In the genomic region with DNA sequence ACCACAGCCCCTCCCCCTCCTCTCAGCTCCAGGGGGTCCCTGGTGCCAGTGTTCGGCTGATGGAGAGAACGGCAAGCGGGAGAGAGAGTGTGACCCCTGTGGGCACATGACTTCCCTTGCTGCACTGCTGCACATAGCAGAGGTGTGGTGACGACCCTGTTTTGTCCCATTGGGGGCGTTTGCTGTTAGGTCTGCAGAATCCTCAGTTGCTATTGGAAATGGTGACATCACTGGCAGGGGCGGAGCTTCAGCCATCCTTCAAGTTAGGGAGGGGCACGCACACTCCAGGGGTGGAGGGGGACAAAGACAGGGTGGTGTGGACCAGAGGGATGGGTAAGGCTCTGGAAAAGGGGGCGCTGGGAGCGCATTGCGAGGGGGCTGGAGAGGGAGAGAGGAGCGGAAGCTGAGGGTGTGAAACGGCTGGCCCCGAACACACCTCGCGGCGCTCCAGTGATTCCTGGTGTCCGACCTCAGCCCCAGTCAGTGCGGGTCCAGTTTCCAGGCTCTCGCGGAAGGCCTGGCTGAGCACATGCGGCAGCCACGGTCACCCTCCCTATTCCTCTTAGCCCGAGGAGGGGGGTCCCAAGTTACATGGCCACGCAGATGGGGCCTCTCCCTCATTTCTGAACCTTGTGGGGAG, we compare ENCODE assay signal across 14 cellular contexts. TPM values are rescaled to one million over a fixed set of nuclear protein-coding genes. Genes with fewer than 3 reads are reported as not detected.
A peak's percentile ranks its signal among the peaks of the same experiment; 100 is the strongest.
DNase-seq lines count a peak whose midpoint lies in the region; ATAC-seq and TF ChIP-seq lines count a peak whose summit lies in the region.
"Had no signal": no experiment of that assay in that cellular context is flagged by ENCODE, and none has a peak within 500 bp of the region (broad histone marks: within the 10 kb centered on the region; RNA-seq: fewer than 3 reads in every experiment).

No MANE protein-coding gene starts in this region.

- peaks cover 5% of the 10 kb centered on the region for H3K4me1 Mint-ChIP-seq in activated CD8-positive, alpha-beta T cell treated with anti-CD3 and anti-CD28 coated beads for 36 hours (ENCODE audit: low read depth)
- H3K4me1 Mint-ChIP-seq in activated CD8-positive, alpha-beta T cell treated with anti-CD3 and anti-CD28 coated beads, Interleukin-2, amount 10 ng/mL, durations not matched to agents 7 days and 5 days (ENCODE audit: low read depth), result peaks cover 14% of the 10 kb centered on the region
- H3K4me1 Mint-ChIP-seq in brain (peaks cover 29% of the 10 kb centered on the region), T-helper 17 cell (peaks cover 4% of the 10 kb centered on the region)

- H3K9me3 Mint-ChIP-seq in activated CD8-positive, alpha-beta T cell treated with anti-CD3 and anti-CD28 coated beads for 36 hours, result no peaks in the 10 kb centered on the region
- no peaks in the 10 kb centered on the region for H3K9me3 Mint-ChIP-seq in activated CD8-positive, alpha-beta T cell treated with anti-CD3 and anti-CD28 coated beads, Interleukin-2, amount 10 ng/mL, durations not matched to agents 7 days and 5 days (ENCODE audit: insufficient read depth)
- H3K9me3 Mint-ChIP-seq in brain, result peaks cover 0 to 10% (median 0%) of the 10 kb centered on the region in 5 experiments
- H3K9me3 Mint-ChIP-seq: stimulated activated naive CD8-positive, alpha-beta T cell treated with anti-CD3 and anti-CD28 coated beads, Interleukin-15, amount 100 ng/mL, for 72 hours had no signal

- no peak for TF ChIP-seq CTCF in activated CD8-positive, alpha-beta T cell treated with anti-CD3 and anti-CD28 coated beads for 36 hours (IDR thresholded peaks at IDR 0.05)
- TF ChIP-seq CTCF in brain (conservative IDR thresholded peaks at IDR 0.05), result no peak

- H3K4me3 Mint-ChIP-seq in activated CD8-positive, alpha-beta T cell treated with anti-CD3 and anti-CD28 coated beads for 36 hours, result no peak overlapping the region
- H3K4me3 Mint-ChIP-seq in activated CD8-positive, alpha-beta T cell treated with anti-CD3 and anti-CD28 coated beads, Interleukin-2, amount 10 ng/mL, durations not matched to agents 7 days and 5 days, result no peak overlapping the region
- H3K4me3 Mint-ChIP-seq in brain (peak overlapping the region; percentile 48 to 87 (median 79)), T-helper 17 cell (no peak overlapping the region)

- intact Hi-C loops in activated CD8-positive, alpha-beta T cell treated with anti-CD3 and anti-CD28 coated beads for 36 hours (cut with micrococcal nuclease), result no loop called here

- CTCF ChIA-PET in activated CD8-positive, alpha-beta T cell treated with anti-CD3 and anti-CD28 coated beads for 36 hours (lab: Charles Lee), result interaction anchor here (0.8 to 1.2 kb wide), 3 partner anchors 21 to 99 kb away, joined by 3 read pairs; no protein-coding TSS in a partner anchor
- CTCF ChIA-PET in activated CD8-positive, alpha-beta T cell treated with anti-CD3 and anti-CD28 coated beads, Interleukin-2, amount 10 ng/mL, durations not matched to agents 7 days and 5 days (lab: Charles Lee), result interaction anchor here (1.6 kb wide), 1 partner anchor 99 kb away, joined by 3 read pairs; no protein-coding TSS in a partner anchor

- POLR2A ChIA-PET in activated CD8-positive, alpha-beta T cell treated with anti-CD3 and anti-CD28 coated beads for 36 hours (lab: Charles Lee), result interaction anchor here (1.1 to 2.0 kb wide), 3 partner anchors 9 to 56 kb away, joined by 3 to 5 read pairs (median 5); no protein-coding TSS in a partner anchor
- POLR2A ChIA-PET in activated CD8-positive, alpha-beta T cell treated with anti-CD3 and anti-CD28 coated beads, Interleukin-2, amount 10 ng/mL, durations not matched to agents 7 days and 5 days (lab: Charles Lee), result interaction anchor here (1.0 to 2.0 kb wide), 2 partner anchors 9 to 12 kb away, joined by 3 to 4 read pairs; no protein-coding TSS in a partner anchor

- peak; percentile 47 for ATAC-seq in activated CD8-positive, alpha-beta T cell treated with anti-CD3 and anti-CD28 coated beads for 36 hours
- no peak for ATAC-seq in activated CD8-positive, alpha-beta T cell treated with anti-CD3 and anti-CD28 coated beads, Interleukin-2, amount 10 ng/mL, durations not matched to agents 7 days and 5 days
- no peak for ATAC-seq in GM18867 (IDR thresholded peaks at IDR 0.05; ENCODE audit: unreplicated experiment)
- no peak for ATAC-seq in T-helper 17 cell

- peaks cover 58% of the 10 kb centered on the region for H3K27me3 Mint-ChIP-seq in activated CD8-positive, alpha-beta T cell treated with anti-CD3 and anti-CD28 coated beads for 36 hours
- H3K27me3 Mint-ChIP-seq in activated CD8-positive, alpha-beta T cell treated with anti-CD3 and anti-CD28 coated beads, Interleukin-2, amount 10 ng/mL, durations not matched to agents 7 days and 5 days (ENCODE audit: low read depth), result peaks cover 43% of the 10 kb centered on the region
- peaks cover 85% of the 10 kb centered on the region for H3K27me3 Mint-ChIP-seq in brain
- peaks cover 57% of the 10 kb centered on the region for H3K27me3 Mint-ChIP-seq in T-helper 17 cell

- no peak overlapping the region for H3K27ac Mint-ChIP-seq in activated CD8-positive, alpha-beta T cell treated with anti-CD3 and anti-CD28 coated beads for 36 hours
- no peak overlapping the region for H3K27ac Mint-ChIP-seq in activated CD8-positive, alpha-beta T cell treated with anti-CD3 and anti-CD28 coated beads, Interleukin-2, amount 10 ng/mL, durations not matched to agents 7 days and 5 days
- H3K27ac Mint-ChIP-seq in brain (peak overlapping the region in 4 of 5 experiments; percentile 75 to 98 (median 88)), T-helper 17 cell (no peak overlapping the region)
- H3K27ac Mint-ChIP-seq: stimulated activated naive CD8-positive, alpha-beta T cell treated with anti-CD3 and anti-CD28 coated beads, Interleukin-15, amount 100 ng/mL, for 72 hours had no signal

- no peaks in the 10 kb centered on the region for H3K36me3 Mint-ChIP-seq in activated CD8-positive, alpha-beta T cell treated with anti-CD3 and anti-CD28 coated beads for 36 hours (ENCODE audit: low read depth)
- H3K36me3 Mint-ChIP-seq in activated CD8-positive, alpha-beta T cell treated with anti-CD3 and anti-CD28 coated beads, Interleukin-2, amount 10 ng/mL, durations not matched to agents 7 days and 5 days (ENCODE audit: low read depth), result no peaks in the 10 kb centered on the region
- H3K36me3 Mint-ChIP-seq in brain (peaks cover 6% of the 10 kb centered on the region), T-helper 17 cell (ENCODE audit: low read depth) (peaks cover 8% of the 10 kb centered on the region)

- DNase-seq in activated CD8-positive, alpha-beta T cell treated with anti-CD3 and anti-CD28 coated beads for 36 hours, result peak; percentile 62
- DNase-seq in activated CD8-positive, alpha-beta T cell treated with anti-CD3 and anti-CD28 coated beads, Interleukin-2, amount 10 ng/mL, durations not matched to agents 7 days and 5 days, result no peak
- DNase-seq in NCI-H146 (lab: John Stamatoyannopoulos, UW) (peak; percentile 64), HuH-7 (ENCODE audit: low spot score) (no peak), T-helper 17 cell (no peak)
- peak; percentile 54 for DNase-seq in stimulated activated CD8-positive, alpha-beta memory T cell treated with anti-CD3 and anti-CD28 coated beads, Interleukin-4, amount 100 ng/mL, for 48 hours
- DNase-seq: activated gamma-delta T cell, colonic mucosa, left ventricle myocardium inferior had no signal

- peaks cover 2% of the 10 kb centered on the region for H3K9me3 ChIP-seq in T-helper 17 cell (ENCODE audit: control insufficient read depth, low read length, poor library complexity, severe bottlenecking)
- H3K9me3 ChIP-seq: colonic mucosa, left ventricle myocardium inferior had no signal

RNA-seq across cellular contexts. Expression of a gene that starts 0.8 kb away (rescaled TPM):
- total RNA-seq in activated CD8-positive, alpha-beta T cell treated with anti-CD3 and anti-CD28 coated beads for 36 hours, result not detected
- total RNA-seq in activated CD8-positive, alpha-beta T cell treated with anti-CD3 and anti-CD28 coated beads, Interleukin-2, amount 10 ng/mL, durations not matched to agents 7 days and 5 days, result not detected
- 81.8 TPM for polyA plus RNA-seq in brain (ENCODE audit: insufficient read depth, low read depth, low replicate concordance)
- not detected for total RNA-seq in T-helper 17 cell
- total RNA-seq: fibroblast of villous mesenchyme, left ventricle myocardium inferior, omental fat pad had no signal

RNA-seq across cellular contexts. Expression of a gene that starts 23.6 kb away (rescaled TPM):
- total RNA-seq in activated CD8-positive, alpha-beta T cell treated with anti-CD3 and anti-CD28 coated beads for 36 hours, result 100 to 1,000 TPM; 222 to 227 TPM
- total RNA-seq in activated CD8-positive, alpha-beta T cell treated with anti-CD3 and anti-CD28 coated beads, Interleukin-2, amount 10 ng/mL, durations not matched to agents 7 days and 5 days, result 100 to 1,000 TPM; 248 TPM
- polyA plus RNA-seq in brain (ENCODE audit: insufficient read depth, low read depth, low replicate concordance), result 107 TPM
- total RNA-seq in T-helper 17 cell, result 100 to 1,000 TPM; 270 to 311 TPM

RNA-seq across cellular contexts. Expression of a gene that starts 31.7 kb away (rescaled TPM):
- total RNA-seq in activated CD8-positive, alpha-beta T cell treated with anti-CD3 and anti-CD28 coated beads for 36 hours, result not detected
- not detected for total RNA-seq in activated CD8-positive, alpha-beta T cell treated with anti-CD3 and anti-CD28 coated beads, Interleukin-2, amount 10 ng/mL, durations not matched to agents 7 days and 5 days
- 0.80 TPM for polyA plus RNA-seq in brain (ENCODE audit: insufficient read depth, low read depth, low replicate concordance)
- total RNA-seq in T-helper 17 cell, result not detected
- total RNA-seq: fibroblast of villous mesenchyme, left ventricle myocardium inferior, omental fat pad had no signal

RNA-seq across cellular contexts. Expression of a gene that starts 33.7 kb away (rescaled TPM):
- not detected for total RNA-seq in activated CD8-positive, alpha-beta T cell treated with anti-CD3 and anti-CD28 coated beads for 36 hours
- total RNA-seq in activated CD8-positive, alpha-beta T cell treated with anti-CD3 and anti-CD28 coated beads, Interleukin-2, amount 10 ng/mL, durations not matched to agents 7 days and 5 days, result under 1 TPM; 0.29 to 0.32 TPM
- not detected for polyA plus RNA-seq in brain (ENCODE audit: insufficient read depth, low read depth, low replicate concordance)
- total RNA-seq in T-helper 17 cell, result not detected
- total RNA-seq: fibroblast of villous mesenchyme, left ventricle myocardium inferior, omental fat pad had no signal

RNA-seq across cellular contexts. Expression of a gene that starts 50.2 kb away (rescaled TPM):
- 10 to 100 TPM; 38.6 to 39.6 TPM for total RNA-seq in activated CD8-positive, alpha-beta T cell treated with anti-CD3 and anti-CD28 coated beads for 36 hours
- 10 to 100 TPM; 60.2 to 64.1 TPM for total RNA-seq in activated CD8-positive, alpha-beta T cell treated with anti-CD3 and anti-CD28 coated beads, Interleukin-2, amount 10 ng/mL, durations not matched to agents 7 days and 5 days
- 36.9 TPM for polyA plus RNA-seq in brain (ENCODE audit: insufficient read depth, low read depth, low replicate concordance)
- 100 to 1,000 TPM; 114 to 116 TPM for total RNA-seq in T-helper 17 cell

Comparison
In these comparisons a context has a peak if more than half of its experiments do, and no peak if none do; other contexts are left out.
1. DNase-seq: peak in activated CD8-positive, alpha-beta T cell treated with anti-CD3 and anti-CD28 coated beads for 36 hours (single experiment), NCI-H146 (single experiment) and stimulated activated CD8-positive, alpha-beta memory T cell treated with anti-CD3 and anti-CD28 coated beads, Interleukin-4, amount 100 ng/mL, for 48 hours (single experiment); none in activated CD8-positive, alpha-beta T cell treated with anti-CD3 and anti-CD28 coated beads, Interleukin-2, amount 10 ng/mL, durations not matched to agents 7 days and 5 days (single experiment), HuH-7 (single experiment) and T-helper 17 cell (0 of 3).
2. H3K27ac Mint-ChIP-seq: peak in brain (4 of 5); none in activated CD8-positive, alpha-beta T cell treated with anti-CD3 and anti-CD28 coated beads for 36 hours (single experiment), activated CD8-positive, alpha-beta T cell treated with anti-CD3 and anti-CD28 coated beads, Interleukin-2, amount 10 ng/mL, durations not matched to agents 7 days and 5 days (single experiment) and T-helper 17 cell (single experiment).
3. H3K4me3 Mint-ChIP-seq: peak in brain (5 of 5); none in activated CD8-positive, alpha-beta T cell treated with anti-CD3 and anti-CD28 coated beads for 36 hours (single experiment), activated CD8-positive, alpha-beta T cell treated with anti-CD3 and anti-CD28 coated beads, Interleukin-2, amount 10 ng/mL, durations not matched to agents 7 days and 5 days (single experiment) and T-helper 17 cell (single experiment).